Comparison of ENCODE assay signal across 1 cellular context in the genomic region with DNA sequence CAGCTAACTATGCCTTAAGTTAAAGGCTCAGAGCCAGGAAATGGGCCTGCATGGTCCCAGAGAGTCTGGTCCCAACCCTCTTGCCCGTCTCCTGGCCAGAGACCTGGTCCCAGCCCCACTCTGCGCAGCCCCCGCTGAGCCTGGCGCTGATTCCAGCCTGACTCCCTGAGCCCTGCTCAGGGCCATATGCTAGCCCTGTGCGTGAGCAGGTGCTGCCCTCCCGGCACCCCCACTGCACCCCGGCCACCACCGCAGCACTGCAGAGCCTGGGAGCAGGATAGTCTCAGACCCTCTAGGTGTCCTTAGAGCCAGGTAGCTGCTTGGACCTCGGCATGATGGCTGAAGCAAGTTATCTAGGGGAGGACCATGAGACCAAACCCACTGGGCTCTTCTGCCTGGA.
TF ChIP-seq lines count a peak whose summit lies in the region.

No MANE protein-coding gene starts in this region.

TF ChIP-seq in GM23338, 12 proteins besides CTCF, POLR2A, EP300 and RAD21 (continued from another document):
- TF ChIP-seq EZH2 (IDR thresholded peaks at IDR 0.05; ENCODE audit: low read depth, unreplicated experiment), result no peak
